Comparison of ENCODE assay signal across 13 cellular contexts in the genomic region with DNA sequence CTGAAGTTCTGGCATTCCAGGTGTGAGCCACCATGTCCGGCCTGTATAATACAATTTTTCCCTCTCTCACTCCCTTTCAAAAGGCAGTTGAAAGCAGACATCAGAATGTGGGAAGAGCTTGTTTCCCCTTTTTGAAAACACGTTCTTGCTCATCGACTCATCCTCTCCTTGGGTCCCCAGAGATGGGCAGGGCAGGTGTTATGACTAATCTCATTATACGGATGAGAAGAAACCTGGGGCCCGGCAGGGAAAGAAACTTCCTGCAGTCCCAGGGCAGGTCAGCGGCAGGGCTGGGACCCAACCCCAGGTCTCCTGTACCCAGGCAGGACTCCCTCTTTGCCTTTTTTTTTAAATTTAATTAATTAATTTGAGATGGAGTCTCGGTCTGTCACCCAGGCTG. TPM values are rescaled to one million over a fixed set of nuclear protein-coding genes. Genes with fewer than 3 reads are reported as not detected.
DNase-seq lines count a peak whose midpoint lies in the region; ATAC-seq and TF ChIP-seq lines count a peak whose summit lies in the region.
"Not testable (repeated sequence)": the region's sequence is repeated elsewhere in the genome, so short reads cannot be mapped to it uniquely, and the experiment has no call there.
"Had no signal": no experiment of that assay in that cellular context is flagged by ENCODE, and none has a peak within 500 bp of the region (broad histone marks: within the 10 kb centered on the region; RNA-seq: fewer than 3 reads in every experiment).

No MANE protein-coding gene starts in this region.

- not testable (repeated sequence) for H3K4me1 ChIP-seq in RWPE2 (ENCODE audit: insufficient read depth, poor library complexity, severe bottlenecking)

- CTCF ChIA-PET in BJ (lab: Yijun Ruan, JAX): interaction anchor here (0.6 to 1.0 kb wide), 2 partner anchors 8 to 154 kb away, joined by 3 to 4 read pairs; no protein-coding TSS in a partner anchor

- in situ Hi-C loops in brain microvascular endothelial cell (cut with HindIII; ENCODE audit: low pct_ligation_motif_present, low sequenced_read_pairs): not testable (repeated sequence)

- not testable (repeated sequence) for H3K36me3 ChIP-seq in BJ (ENCODE audit: control insufficient read depth, insufficient read depth, low read length); RWPE2 (ENCODE audit: low read depth); brain microvascular endothelial cell (replicated peaks)

- POLR2A ChIA-PET in BJ (lab: Charles Lee): not testable (repeated sequence)

- H3K9me3 ChIP-seq in RWPE2 (ENCODE audit: severe bottlenecking): not testable (repeated sequence)

- TF ChIP-seq CTCF in BJ (IDR thresholded peaks at IDR 0.05; ENCODE audit: insufficient read depth, low read depth, low read length); RWPE2 (IDR thresholded peaks at IDR 0.05; ENCODE audit: poor library complexity, severe bottlenecking); brain microvascular endothelial cell (IDR thresholded peaks at IDR 0.05; ENCODE audit: low read depth, low read length, missing control alignments): not testable (repeated sequence)

- H3K27ac ChIP-seq in RWPE2 (ENCODE audit: poor library complexity, severe bottlenecking): peak overlapping the region; percentile 41
- H3K27ac ChIP-seq in brain microvascular endothelial cell: not testable (repeated sequence)

- peak; percentile 27 for DNase-seq in BJ (ENCODE audit: low read depth)
- DNase-seq in RWPE2 (ENCODE audit: low spot score): not testable (repeated sequence)
- peak; percentile 16 for DNase-seq in brain microvascular endothelial cell
- DNase-seq in myocyte (ENCODE audit: low read depth): peak; percentile 37

- H3K4me3 ChIP-seq in BJ (ENCODE audit: low read depth, low read length); RWPE2 (ENCODE audit: severe bottlenecking); brain microvascular endothelial cell (ENCODE audit: low read depth, low read length): not testable (repeated sequence)

- H3K27me3 ChIP-seq in BJ (ENCODE audit: control insufficient read depth, insufficient read depth, low read length); RWPE2 (ENCODE audit: insufficient read depth, poor library complexity, severe bottlenecking); brain microvascular endothelial cell (replicated peaks): not testable (repeated sequence)

- ATAC-seq in GM18868 (IDR thresholded peaks at IDR 0.05; ENCODE audit: unreplicated experiment): peak; percentile 96
- peak; percentile 97 for ATAC-seq in GM21576 (IDR thresholded peaks at IDR 0.05; ENCODE audit: unreplicated experiment)
- ATAC-seq in HG03025 (IDR thresholded peaks at IDR 0.05; ENCODE audit: low FRiP score, unreplicated experiment): peak; percentile 77
- ATAC-seq in HG03565 (IDR thresholded peaks at IDR 0.05; ENCODE audit: unreplicated experiment): peak; percentile 95
- peak; percentile 96 for ATAC-seq in RWPE2 (ENCODE audit: low read depth)

RNA-seq across cellular contexts. Expression of a gene that starts 4.8 kb away (rescaled TPM):
- not detected in 2 replicates for polyA plus RNA-seq in BJ (2011; rRNA removed)
- polyA minus RNA-seq in BJ (2011; rRNA and poly(A)+ RNA removed): not detected in 2 replicates
- not detected in 2 replicates for total RNA-seq in myocyte
- polyA plus RNA-seq in myocyte (2012): 0.48 TPM
- total RNA-seq: dermis blood vessel endothelial cell, gastroesophageal sphincter, progenitor cell of endocrine pancreas, ureter, WTC11 had no signal

RNA-seq across cellular contexts. Expression of a gene that starts 51.6 kb away (rescaled TPM):
- polyA plus RNA-seq in BJ (2011; rRNA removed): 88.1 and 140 TPM in 2 replicates
- polyA minus RNA-seq in BJ (2011; rRNA and poly(A)+ RNA removed): 84.1 and 119 TPM in 2 replicates
- total RNA-seq in myocyte: 112 and 153 TPM in 2 replicates
- 162 TPM for polyA plus RNA-seq in myocyte (2012)
